34 cellular contexts compared by ENCODE assay signal in genomic region chr10:26259341-26259740, GRCh38. TPM values are rescaled to one million over a fixed set of nuclear protein-coding genes. Genes with fewer than 3 reads are reported as not detected.
"Had no signal": no experiment of that assay in that cellular context is flagged by ENCODE, and none has a peak within 500 bp of the region (broad histone marks: within the 10 kb centered on the region; RNA-seq: fewer than 3 reads in every experiment).

No MANE protein-coding gene starts in this region.

- H3K9me3 ChIP-seq: left lung, lower lobe of right lung, pancreas, prostate gland, sigmoid colon, spleen, suprapubic skin, thoracic aorta, tibial artery, upper lobe of right lung had no signal

- H3K36me3 Mint-ChIP-seq: immature natural killer cell; naive thymus-derived CD8-positive, alpha-beta T cell; stimulated activated effector memory CD8-positive, alpha-beta T cell treated with anti-CD3 and anti-CD28 coated beads, Interleukin-12 subunit alpha, Interleukin-12 subunit beta, amount 100 ng/mL, for 72 hours had no signal

- H3K27ac ChIP-seq: left lung, lower lobe of right lung, pancreas, prostate gland, sigmoid colon, spleen, suprapubic skin, thoracic aorta, tibial artery, upper lobe of right lung had no signal

- H3K4me1 Mint-ChIP-seq: immature natural killer cell; naive thymus-derived CD8-positive, alpha-beta T cell; nephron; neural crest cell; stimulated activated effector memory CD8-positive, alpha-beta T cell treated with anti-CD3 and anti-CD28 coated beads, Interleukin-12 subunit alpha, Interleukin-12 subunit beta, amount 100 ng/mL, for 72 hours had no signal

- H3K4me3 Mint-ChIP-seq: immature natural killer cell; naive thymus-derived CD8-positive, alpha-beta T cell; nephron; neural crest cell; stimulated activated effector memory CD8-positive, alpha-beta T cell treated with anti-CD3 and anti-CD28 coated beads, Interleukin-12 subunit alpha, Interleukin-12 subunit beta, amount 100 ng/mL, for 72 hours; stimulated activated naive CD8-positive, alpha-beta T cell treated with anti-CD3 and anti-CD28 coated beads, Interleukin-15, Interleukin-2, amounts not matched to agents 100 ng/mL and 50 ng/mL, for 24 hours had no signal

- FAIRE-seq: urothelium cell line had no signal

- H3K27me3 ChIP-seq: left lung, sigmoid colon, suprapubic skin, tibial artery, upper lobe of right lung had no signal

- H3K27ac Mint-ChIP-seq: immature natural killer cell; nephron; stimulated activated effector memory CD8-positive, alpha-beta T cell treated with anti-CD3 and anti-CD28 coated beads, Interleukin-12 subunit alpha, Interleukin-12 subunit beta, amount 100 ng/mL, for 72 hours; stimulated activated naive CD8-positive, alpha-beta T cell treated with anti-CD3 and anti-CD28 coated beads, Interleukin-15, Interleukin-2, amounts not matched to agents 100 ng/mL and 50 ng/mL, for 24 hours had no signal

- ATAC-seq: left colon; left lung; lower lobe of right lung; naive thymus-derived CD8-positive, alpha-beta T cell; pancreas; right cardiac atrium; stimulated activated effector memory CD8-positive, alpha-beta T cell treated with anti-CD3 and anti-CD28 coated beads, Interleukin-12 subunit alpha, Interleukin-12 subunit beta, amount 100 ng/mL, for 72 hours; upper lobe of right lung had no signal

- H3K9me3 Mint-ChIP-seq: immature natural killer cell; naive thymus-derived CD8-positive, alpha-beta T cell; nephron; neural crest cell; stimulated activated effector memory CD8-positive, alpha-beta T cell treated with anti-CD3 and anti-CD28 coated beads, Interleukin-12 subunit alpha, Interleukin-12 subunit beta, amount 100 ng/mL, for 72 hours; stimulated activated naive CD8-positive, alpha-beta T cell treated with anti-CD3 and anti-CD28 coated beads, Interleukin-15, Interleukin-2, amounts not matched to agents 100 ng/mL and 50 ng/mL, for 24 hours had no signal

- H3K4me3 ChIP-seq: left lung, lower lobe of right lung, pancreas, prostate gland, sigmoid colon, spleen, suprapubic skin, thoracic aorta, tibial artery, upper lobe of right lung had no signal

- H3K4me1 ChIP-seq: left lung, lower lobe of right lung, pancreas, prostate gland, sigmoid colon, spleen, suprapubic skin, tibial artery, upper lobe of right lung had no signal

- DNase-seq: hippocampal formation; immature natural killer cell; kidney; left colon; left lung; lower lobe of right lung; mammary epithelial cell; mesenchymal stem cell; naive thymus-derived CD8-positive, alpha-beta T cell; nucleus accumbens; pancreas; posterior cingulate gyrus; retina; right cardiac atrium; sigmoid colon; small intestine; spleen; stimulated activated CD4-positive, alpha-beta T cell treated with anti-CD3 and anti-CD28 coated beads, Interleukin-4, amount 100 ng/mL, for 24 hours; stimulated activated naive CD4-positive, alpha-beta T cell; tibial artery; trophoblast cell; upper lobe of right lung had no signal

- H3K36me3 ChIP-seq: left lung, lower lobe of right lung, pancreas, prostate gland, sigmoid colon, spleen, suprapubic skin, thoracic aorta, tibial artery, upper lobe of right lung had no signal

RNA-seq across cellular contexts. Expression of gene GAD2, which starts 42.8 kb away (rescaled TPM):
- total RNA-seq: kidney; left colon; left lung; liver; lower lobe of right lung; mammary epithelial cell; mucosa of gallbladder; naive thymus-derived CD8-positive, alpha-beta T cell; osteoblast; right cardiac atrium; sigmoid colon; spleen; subcutaneous adipose tissue; suprapubic skin; thoracic aorta; upper lobe of right lung had no signal
- polyA plus RNA-seq: immature natural killer cell; liver; mammary epithelial cell; naive thymus-derived CD8-positive, alpha-beta T cell; right cardiac atrium; sigmoid colon; spleen had no signal
